In the genomic region with DNA sequence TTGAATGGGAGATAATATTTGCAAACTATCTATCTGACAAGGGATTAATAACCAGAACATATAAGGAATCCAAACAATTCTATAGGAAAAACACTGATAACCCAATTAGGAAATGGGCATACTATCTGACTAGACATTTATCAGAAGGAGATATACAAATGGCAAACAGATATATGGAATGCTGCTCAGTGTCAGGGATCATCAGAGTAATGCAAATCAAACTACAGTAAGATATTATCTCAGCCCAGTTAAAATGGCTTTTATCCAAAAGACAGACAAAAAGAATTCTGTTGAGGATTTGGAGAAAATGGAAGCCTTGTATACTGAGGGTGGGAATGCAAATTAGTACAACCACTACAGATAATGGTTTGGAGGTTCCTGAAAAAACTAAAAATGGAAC, we compare ENCODE assay signal across 1 cellular context.
TF ChIP-seq lines count a peak whose summit lies in the region.

No MANE protein-coding gene starts in this region.

TF ChIP-seq in SK-N-SH, 30 proteins besides CTCF, POLR2A, EP300 and RAD21 (continued from another document):
- TF ChIP-seq, protein P1, sequence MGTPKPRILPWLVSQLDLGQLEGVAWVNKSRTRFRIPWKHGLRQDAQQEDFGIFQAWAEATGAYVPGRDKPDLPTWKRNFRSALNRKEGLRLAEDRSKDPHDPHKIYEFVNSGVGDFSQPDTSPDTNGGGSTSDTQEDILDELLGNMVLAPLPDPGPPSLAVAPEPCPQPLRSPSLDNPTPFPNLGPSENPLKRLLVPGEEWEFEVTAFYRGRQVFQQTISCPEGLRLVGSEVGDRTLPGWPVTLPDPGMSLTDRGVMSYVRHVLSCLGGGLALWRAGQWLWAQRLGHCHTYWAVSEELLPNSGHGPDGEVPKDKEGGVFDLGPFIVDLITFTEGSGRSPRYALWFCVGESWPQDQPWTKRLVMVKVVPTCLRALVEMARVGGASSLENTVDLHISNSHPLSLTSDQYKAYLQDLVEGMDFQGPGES (IDR thresholded peaks at IDR 0.05; ENCODE audit: low read depth, low read length) = no peak
- TF ChIP-seq GABPA (IDR thresholded peaks at IDR 0.05; ENCODE audit: low read depth) (no peak), RFX5 (IDR thresholded peaks at IDR 0.05; ENCODE audit: low read length) (no peak), NFIC (IDR thresholded peaks at IDR 0.05; ENCODE audit: borderline replicate concordance) (peak; percentile 66; the same call in 1 of the 2 replicates), FOSL2 (IDR thresholded peaks at IDR 0.05; ENCODE audit: borderline replicate concordance, low read depth) (no peak), NRF1 (IDR thresholded peaks at IDR 0.05; ENCODE audit: low read depth, low read length) (no peak), EZH2phosphoT487 (IDR thresholded peaks at IDR 0.05; ENCODE audit: borderline replicate concordance, low read depth) (no peak), CHD2 (IDR thresholded peaks at IDR 0.05; ENCODE audit: low read length, partially characterized antibody) (no peak), FOXM1 (IDR thresholded peaks at IDR 0.05; ENCODE audit: low read depth) (peak; percentile 67; the same call in 1 of the 2 replicates), MXI1 (IDR thresholded peaks at IDR 0.05; ENCODE audit: low read depth, low read length) (no peak), POLR2AphosphoS5 (IDR thresholded peaks at IDR 0.05; ENCODE audit: low read depth, low read length) (0 out of 2 replicates have a peak, but pooled peaks have one; percentile 43), TCF12 (IDR thresholded peaks at IDR 0.05) (peak; percentile 83), SIN3A (IDR thresholded peaks at IDR 0.05; ENCODE audit: borderline replicate concordance, low read depth, low read length) (no peak)
- TF ChIP-seq, protein P2, sequence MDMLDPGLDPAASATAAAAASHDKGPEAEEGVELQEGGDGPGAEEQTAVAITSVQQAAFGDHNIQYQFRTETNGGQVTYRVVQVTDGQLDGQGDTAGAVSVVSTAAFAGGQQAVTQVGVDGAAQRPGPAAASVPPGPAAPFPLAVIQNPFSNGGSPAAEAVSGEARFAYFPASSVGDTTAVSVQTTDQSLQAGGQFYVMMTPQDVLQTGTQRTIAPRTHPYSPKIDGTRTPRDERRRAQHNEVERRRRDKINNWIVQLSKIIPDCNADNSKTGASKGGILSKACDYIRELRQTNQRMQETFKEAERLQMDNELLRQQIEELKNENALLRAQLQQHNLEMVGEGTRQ (IDR thresholded peaks at IDR 0.05; ENCODE audit: borderline replicate concordance, low read depth, low read length) = no peak
- TF ChIP-seq, protein P3, sequence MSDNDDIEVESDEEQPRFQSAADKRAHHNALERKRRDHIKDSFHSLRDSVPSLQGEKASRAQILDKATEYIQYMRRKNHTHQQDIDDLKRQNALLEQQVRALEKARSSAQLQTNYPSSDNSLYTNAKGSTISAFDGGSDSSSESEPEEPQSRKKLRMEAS (IDR thresholded peaks at IDR 0.05; ENCODE audit: low read depth) = no peak
